Comparison of ENCODE assay signal across 9 cellular contexts in the genomic region with DNA sequence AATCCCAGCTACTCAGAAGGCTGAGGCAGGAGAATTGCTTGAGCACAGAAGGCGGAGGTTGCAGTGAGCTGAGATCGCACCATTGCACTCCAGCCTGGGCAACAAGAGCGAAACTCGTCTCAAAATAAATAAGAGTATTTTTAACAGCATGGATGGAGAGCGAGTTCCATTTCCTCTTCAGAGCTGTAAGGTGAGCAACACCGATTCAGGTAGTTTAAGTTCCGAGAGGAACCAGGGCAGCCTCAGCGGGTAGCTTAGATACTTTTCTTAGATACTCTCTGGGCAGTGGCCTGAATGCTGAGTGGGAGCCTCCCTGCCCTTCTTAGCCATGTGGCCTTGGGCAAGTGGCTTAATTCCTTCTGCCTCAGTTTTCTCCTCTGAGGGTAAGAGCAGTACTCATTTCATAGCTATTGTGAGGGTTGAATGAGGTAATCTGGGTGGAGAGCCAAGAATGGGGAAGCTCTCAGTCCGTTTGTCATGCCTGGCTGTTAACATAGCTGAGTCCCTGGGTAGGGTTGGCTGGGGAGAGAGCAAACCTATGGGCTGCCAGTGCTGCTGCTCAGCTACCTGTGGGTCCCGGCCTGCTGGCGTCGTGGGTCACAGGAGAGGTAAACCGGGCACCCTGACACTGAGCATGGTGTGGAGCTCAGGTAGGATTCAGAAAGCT. TPM values are rescaled to one million over a fixed set of nuclear protein-coding genes. Genes with fewer than 3 reads are reported as not detected.
DNase-seq lines count a peak whose midpoint lies in the region; ATAC-seq and TF ChIP-seq lines count a peak whose summit lies in the region.
"Had no signal": no experiment of that assay in that cellular context is flagged by ENCODE, and none has a peak within 500 bp of the region (broad histone marks: within the 10 kb centered on the region; RNA-seq: fewer than 3 reads in every experiment).

No MANE protein-coding gene starts in this region.

- H3K36me3 ChIP-seq in upper lobe of right lung = peaks cover 10% of the 10 kb centered on the region

- no peaks in the 10 kb centered on the region for H3K27me3 ChIP-seq in upper lobe of right lung

- intact Hi-C loops in Right ventricle myocardium superior (cut with DNase I) (loop anchor here (5.0 kb wide), 1 partner anchor 38 kb away; no protein-coding TSS in a partner anchor), upper lobe of right lung (cut with DNase I) (no loop called here)

- H3K4me3 ChIP-seq in upper lobe of right lung = peak overlapping the region; percentile 95

- peaks cover 38% of the 10 kb centered on the region for H3K4me1 ChIP-seq in upper lobe of right lung

- DNase-seq in activated effector memory CD4-positive, alpha-beta T cell treated with anti-CD3 and anti-CD28 coated beads, Interleukin-2, amount 50 U/mL, for 16 hours = peak; percentile 43
- no peak for DNase-seq in activated effector memory CD4-positive, alpha-beta T cell treated with Interleukin-2 at 50 U/mL for 16 hours
- DNase-seq in SIG-M5 treated with dmso at 0.1 percent for 504 hours (lab: John Stamatoyannopoulos, UW; ENCODE audit: unreplicated experiment) (peak; percentile 94), Right ventricle myocardium superior (no peak), upper lobe of right lung (no peak), amygdala (lab: John Stamatoyannopoulos, UW) (no peak), superior temporal gyrus (ENCODE audit: extremely low spot score) (no peak)
- DNase-seq in stimulated activated naive CD8-positive, alpha-beta T cell treated with anti-CD3 and anti-CD28 coated beads, Interleukin-15, Interleukin-2, amounts not matched to agents 100 U/mL and 50 U/mL, for 24 hours = no peak
- DNase-seq: CD4-positive, CD25-positive, alpha-beta regulatory T cell had no signal

- ATAC-seq in Right ventricle myocardium superior (ENCODE audit: poor library complexity) = peak; percentile 44
- ATAC-seq in upper lobe of right lung = peak; percentile 65
- no peak for ATAC-seq in stimulated activated naive CD8-positive, alpha-beta T cell treated with anti-CD3 and anti-CD28 coated beads, Interleukin-15, Interleukin-2, amounts not matched to agents 100 U/mL and 50 U/mL, for 24 hours

- peak overlapping the region; percentile 97 for H3K27ac ChIP-seq in upper lobe of right lung

- no peak for TF ChIP-seq CTCF in upper lobe of right lung (IDR thresholded peaks at IDR 0.05)

- H3K9me3 ChIP-seq in upper lobe of right lung = no peaks in the 10 kb centered on the region

RNA-seq across cellular contexts. Expression of a gene that starts 4.1 kb away (rescaled TPM):
- 73.6 TPM for total RNA-seq in Right ventricle myocardium superior
- 377 TPM for total RNA-seq in upper lobe of right lung

Comparison
In these comparisons a context has a peak if more than half of its experiments do, and no peak if none do; other contexts are left out.
1. DNase-seq: peak in activated effector memory CD4-positive, alpha-beta T cell treated with anti-CD3 and anti-CD28 coated beads, Interleukin-2, amount 50 U/mL, for 16 hours (single experiment) and SIG-M5 treated with dmso at 0.1 percent for 504 hours (single experiment); none in activated effector memory CD4-positive, alpha-beta T cell treated with Interleukin-2 at 50 U/mL for 16 hours (single experiment), Right ventricle myocardium superior (single experiment), upper lobe of right lung (single experiment), stimulated activated naive CD8-positive, alpha-beta T cell treated with anti-CD3 and anti-CD28 coated beads, Interleukin-15, Interleukin-2, amounts not matched to agents 100 U/mL and 50 U/mL, for 24 hours (single experiment), amygdala (0 of 56) and superior temporal gyrus (single experiment).